4 cellular contexts compared by ENCODE assay signal in genomic region chr12:74971201-74971600, GRCh38.
"Had no signal": no experiment of that assay in that cellular context is flagged by ENCODE, and none has a peak within 500 bp of the region (broad histone marks: within the 10 kb centered on the region; RNA-seq: fewer than 3 reads in every experiment).

No MANE protein-coding gene starts in this region.

- H3K4me3 ChIP-seq: K562 had no signal

- H3K27ac ChIP-seq: HL-60 had no signal

- DNase-seq: IMR-90, KBM-7 had no signal
